19 cellular contexts compared by ENCODE assay signal in the genomic region with DNA sequence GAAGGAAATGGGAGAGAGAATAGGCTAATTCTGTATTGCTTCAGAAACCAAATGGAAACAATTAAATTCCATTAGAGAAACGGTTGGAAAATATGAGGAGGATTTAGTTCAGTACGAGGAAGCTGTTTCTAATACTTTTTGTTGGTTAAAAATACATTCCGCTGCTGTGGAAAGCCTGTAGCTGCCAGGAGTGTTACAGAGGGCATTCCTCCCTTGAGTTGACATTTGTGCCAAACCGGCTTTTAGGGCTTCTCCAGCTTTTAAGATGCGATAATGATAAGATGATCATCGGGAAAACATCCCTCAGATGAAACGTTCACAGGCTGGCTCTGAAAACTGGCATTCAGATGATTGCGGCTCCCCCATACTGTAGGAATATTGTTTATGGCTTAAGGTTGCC.
DNase-seq lines count a peak whose midpoint lies in the region; TF ChIP-seq lines count a peak whose summit lies in the region.
"Had no signal": no experiment of that assay in that cellular context is flagged by ENCODE, and none has a peak within 500 bp of the region (broad histone marks: within the 10 kb centered on the region; RNA-seq: fewer than 3 reads in every experiment).

No MANE protein-coding gene starts in this region.

- POLR2A ChIA-PET in AG04449 (lab: Yijun Ruan, JAX): interaction anchor here (0.8 kb wide), 1 partner anchor 9 kb away, joined by 3 read pairs; no protein-coding TSS in a partner anchor

- H3K27ac ChIP-seq in SK-N-MC: peak overlapping the region; percentile 48
- H3K27ac ChIP-seq in dorsolateral prefrontal cortex: peak overlapping the region; percentile 78 to 99 (median 95)
- H3K27ac ChIP-seq: 22Rv1, pancreas, VCaP had no signal

- H3K9ac ChIP-seq in SK-N-MC (ENCODE audit: insufficient read length): no peak overlapping the region

- H3K4me3 ChIP-seq in AG04449 (ENCODE audit: low read depth, low read length) (peak overlapping the region; percentile 9), SK-N-MC (no peak overlapping the region), dorsolateral prefrontal cortex (peak overlapping the region in 4 of 59 donors; percentile 2 to 27 (median 12))
- H3K4me3 ChIP-seq: GM12878, pancreas had no signal

- CTCF ChIA-PET in AG04449 (lab: Yijun Ruan, JAX): interaction anchor here (1.5 kb wide), 1 partner anchor 9 kb away, joined by 4 read pairs; no protein-coding TSS in a partner anchor

- no peaks in the 10 kb centered on the region for H3K27me3 ChIP-seq in dorsolateral prefrontal cortex
- H3K27me3 ChIP-seq: pancreas had no signal

- H3K9me3 ChIP-seq in SK-N-MC (ENCODE audit: low read depth, low read length): no peaks in the 10 kb centered on the region
- H3K9me3 ChIP-seq: pancreas had no signal

- DNase-seq in AG04449 (ENCODE audit: low read depth, low spot score) (no peak), SK-N-MC (ENCODE audit: low read depth, low spot score) (no peak), dorsolateral prefrontal cortex (no peak), midbrain (lab: John Stamatoyannopoulos, UW) (peak; percentile 27), hippocampal formation (lab: John Stamatoyannopoulos, UW) (no peak), NCI-H1092 (lab: John Stamatoyannopoulos, UW) (no peak), UCSD-AML1 (lab: John Stamatoyannopoulos, UW; ENCODE audit: unreplicated experiment) (no peak)
- no peak for DNase-seq in activated naive CD4-positive, alpha-beta T cell treated with anti-CD3 and anti-CD28 coated beads, Interleukin-2, amount 50 U/mL, for 16 hours
- DNase-seq: activated CD4-positive, alpha-beta T cell treated with anti-CD3 and anti-CD28 coated beads, Interleukin-2, amount 50 U/mL, for 48 hours; activated naive CD4-positive, alpha-beta T cell treated with Interleukin-2 at 50 U/mL for 16 hours; head of caudate nucleus; immature natural killer cell; NCI-H1417 treated with DMSO at 0.1 percent for 48 hours; NCI-H2171 treated with DMSO at 0.1 percent for 48 hours; pancreas; stimulated activated naive CD4-positive, alpha-beta T cell had no signal

- intact Hi-C loops in dorsolateral prefrontal cortex (cut with DNase I): no loop called here

- H3K36me3 ChIP-seq in SK-N-MC (ENCODE audit: insufficient read depth, low read length): no peaks in the 10 kb centered on the region
- H3K36me3 ChIP-seq: pancreas had no signal

- no peak for TF ChIP-seq CTCF in AG04449 (IDR thresholded peaks at IDR 0.05; ENCODE audit: insufficient read depth, low read length, missing control alignments)
- no peak for TF ChIP-seq CTCF in dorsolateral prefrontal cortex (IDR thresholded peaks at IDR 0.05 in 54 of 56, conservative IDR thresholded peaks at IDR 0.05 in 2 of 56; ENCODE audit: low read depth in 1 of 56, partially characterized antibody in 56 of 56)
